ENCODE assay signal across 8 cellular contexts in genomic region chr11:18526130-18526520, GRCh38. TPM values are rescaled to one million over a fixed set of nuclear protein-coding genes. Genes with fewer than 3 reads are reported as not detected.
DNase-seq lines count a peak whose midpoint lies in the region; ATAC-seq and TF ChIP-seq lines count a peak whose summit lies in the region.

No MANE protein-coding gene starts in this region.

- in situ Hi-C loops in astrocyte of the cerebellum (cut with HindIII; ENCODE audit: low sequenced_read_pairs) = no loop called here

- TF ChIP-seq POLR2A in lower leg skin (IDR thresholded peaks at IDR 0.05) = no peak
- TF ChIP-seq POLR2A in upper lobe of left lung (IDR thresholded peaks at IDR 0.05) = no peak

- TF ChIP-seq CTCF in astrocyte of the cerebellum (IDR thresholded peaks at IDR 0.05; ENCODE audit: low read depth, low read length, missing control alignments) (no peak), lower leg skin (IDR thresholded peaks at IDR 0.05) (no peak), upper lobe of left lung (IDR thresholded peaks at IDR 0.05) (no peak)

- peaks cover 46% of the 10 kb centered on the region for H3K4me1 Mint-ChIP-seq in activated naive CD4-positive, alpha-beta T cell treated with anti-CD3 and anti-CD28 coated beads, Interleukin-2, amount 10 ng/mL, durations not matched to agents 7 days and 5 days

- peaks cover 24% of the 10 kb centered on the region for H3K36me3 Mint-ChIP-seq in activated naive CD4-positive, alpha-beta T cell treated with anti-CD3 and anti-CD28 coated beads, Interleukin-2, amount 10 ng/mL, durations not matched to agents 7 days and 5 days

- H3K36me3 ChIP-seq in upper lobe of left lung = peaks cover 0 to 12% (median 2%) of the 10 kb centered on the region in 4 donors

- no peaks in the 10 kb centered on the region for H3K9me3 Mint-ChIP-seq in activated naive CD4-positive, alpha-beta T cell treated with anti-CD3 and anti-CD28 coated beads, Interleukin-2, amount 10 ng/mL, durations not matched to agents 7 days and 5 days

- intact Hi-C loops in lower leg skin (cut with DNase I; ENCODE audit: low total_unique reads) = loop anchor here (10.0 kb wide), 1 partner anchor 49 kb away; no protein-coding TSS in a partner anchor

- 0 to 1% methylated on average over 8 of the region's 8 CpGs for WGBS in lower leg skin, 2 donors
- WGBS in upper lobe of left lung, 2 donors = 1% methylated on average over 8 of the region's 8 CpGs

- H3K4me1 ChIP-seq in upper lobe of left lung = peaks cover 19 to 41% (median 20%) of the 10 kb centered on the region in 4 donors

- H3K27me3 ChIP-seq in upper lobe of left lung = no peaks in the 10 kb centered on the region

- ATAC-seq in upper lobe of left lung (ENCODE audit: low FRiP score in 2 of 2) = peak in 1 of 2 donors; percentile 17
- no peak for ATAC-seq in GM19463 (IDR thresholded peaks at IDR 0.05; ENCODE audit: unreplicated experiment)

- H3K4me3 ChIP-seq in astrocyte of the cerebellum (ENCODE audit: low read depth, low read length) = peak overlapping the region; percentile 80
- peak overlapping the region; percentile 86 for H3K4me3 ChIP-seq in lower leg skin (ENCODE audit: low read depth, poor library complexity, severe bottlenecking)
- peak overlapping the region; percentile 54 to 96 (median 80) for H3K4me3 ChIP-seq in upper lobe of left lung

- peaks cover 7% of the 10 kb centered on the region for H3K27me3 Mint-ChIP-seq in activated naive CD4-positive, alpha-beta T cell treated with anti-CD3 and anti-CD28 coated beads, Interleukin-2, amount 10 ng/mL, durations not matched to agents 7 days and 5 days

- no peak for DNase-seq in activated naive CD4-positive, alpha-beta T cell treated with anti-CD3 and anti-CD28 coated beads, Interleukin-2, amount 10 ng/mL, durations not matched to agents 7 days and 5 days
- no peak for DNase-seq in activated naive CD4-positive, alpha-beta T cell treated with Interleukin-2 at 50 U/mL for 16 hours
- DNase-seq in astrocyte of the cerebellum (ENCODE audit: low read depth) (no peak), lower leg skin (ENCODE audit: low spot score in 2 of 2) (no peak), upper lobe of left lung (no peak), mesenteric fat pad (ENCODE audit: low spot score) (no peak), COLO668 (lab: John Stamatoyannopoulos, UW; ENCODE audit: unreplicated experiment) (no peak)

- CTCF ChIA-PET in activated naive CD4-positive, alpha-beta T cell treated with anti-CD3 and anti-CD28 coated beads, Interleukin-2, amount 10 ng/mL, durations not matched to agents 7 days and 5 days (lab: Charles Lee) = interaction anchor here (1.1 to 1.5 kb wide), 4 partner anchors 14 to 411 kb away, joined by 3 to 5 read pairs (median 4); no protein-coding TSS in a partner anchor

- H3K9me3 ChIP-seq in upper lobe of left lung = no peaks in the 10 kb centered on the region

- peak overlapping the region; percentile 99 for H3K27ac Mint-ChIP-seq in activated naive CD4-positive, alpha-beta T cell treated with anti-CD3 and anti-CD28 coated beads, Interleukin-2, amount 10 ng/mL, durations not matched to agents 7 days and 5 days

- H3K27ac ChIP-seq in upper lobe of left lung = peak overlapping the region; percentile 97 to 99 (median 98)

- no peak for TF ChIP-seq EP300 in upper lobe of left lung (IDR thresholded peaks at IDR 0.05)

- H3K4me3 Mint-ChIP-seq in activated naive CD4-positive, alpha-beta T cell treated with anti-CD3 and anti-CD28 coated beads, Interleukin-2, amount 10 ng/mL, durations not matched to agents 7 days and 5 days = peak overlapping the region; percentile 99

RNA-seq across cellular contexts. Expression of gene TSG101, which starts 0.6 kb away (rescaled TPM):
- total RNA-seq in lower leg skin = 100 to 1,000 TPM in 1 of 4 donors, 10 to 100 TPM in 3; 76.9 to 103 (median 85.8) TPM
- 10 to 100 TPM; 40.9 to 77.2 (median 56.8) TPM for total RNA-seq in upper lobe of left lung
- total RNA-seq in mesenteric fat pad = 46.9 TPM
